Comparison of ENCODE assay signal across 32 cellular contexts in genomic region chr1:38240626-38241025, GRCh38.
"Had no signal": no experiment of that assay in that cellular context is flagged by ENCODE, and none has a peak within 500 bp of the region (broad histone marks: within the 10 kb centered on the region; RNA-seq: fewer than 3 reads in every experiment).

No MANE protein-coding gene starts in this region.

- DNase-seq: activated B cell treated with CpG ODN at 0.5 μM for 24 hours; activated CD4-positive, alpha-beta memory T cell treated with anti-CD3 and anti-CD28 coated beads for 36 hours; activated CD4-positive, alpha-beta T cell treated with anti-CD3 and anti-CD28 coated beads for 1 hour; activated CD4-positive, alpha-beta T cell treated with anti-CD3 and anti-CD28 coated beads for 36 hours; activated CD4-positive, alpha-beta T cell treated with anti-CD3 and anti-CD28 coated beads for 48 hours; activated CD4-positive, alpha-beta T cell treated with anti-CD3 and anti-CD28 coated beads, Interleukin-2, amount 10 ng/mL, durations not matched to agents 7 days and 5 days; activated CD4-positive, alpha-beta T cell treated with anti-CD3 and anti-CD28 coated beads, Interleukin-2, amount 50 U/mL, for 4 hours; activated CD8-positive, alpha-beta memory T cell treated with anti-CD3 and anti-CD28 coated beads, Interleukin-2, amount 50 U/mL, for 4 hours; activated CD8-positive, alpha-beta T cell treated with anti-CD3 and anti-CD28 coated beads for 36 hours; activated effector memory CD4-positive, alpha-beta T cell treated with anti-CD3 and anti-CD28 coated beads, Interleukin-2, amount 50 U/mL, for 16 hours; activated gamma-delta T cell treated with Interleukin-2 at 50 U/mL for 16 hours; activated naive CD4-positive, alpha-beta T cell; activated naive CD4-positive, alpha-beta T cell treated with anti-CD3 and anti-CD28 coated beads for 36 hours; activated naive CD4-positive, alpha-beta T cell treated with anti-CD3 and anti-CD28 coated beads, Interleukin-2, amount 50 U/mL, for 16 hours; activated naive CD8-positive, alpha-beta T cell treated with anti-CD3 and anti-CD28 coated beads for 36 hours; activated T-cell treated with anti-CD3 and anti-CD28 coated beads for 4 hours; activated T-cell treated with anti-CD3 and anti-CD28 coated beads, Interleukin-2, amount 50 U/mL, for 1 hour; activated T-cell treated with anti-CD3 and anti-CD28 coated beads, Interleukin-2, amount 50 U/mL, for 4 hours; activated T-cell treated with anti-CD3 and anti-CD28 coated beads, Interleukin-2, amount 50 U/mL, for 72 hours; adrenal gland; amygdala; anterior cingulate cortex; central memory CD4-positive, alpha-beta T cell; T-helper 2 cell; T-helper 9 cell had no signal

- H3K27me3 ChIP-seq: adrenal gland, ascending aorta had no signal

- H3K36me3 ChIP-seq: adrenal gland, ascending aorta had no signal

- FAIRE-seq: colon, TTC549 had no signal

- H3K4me3 ChIP-seq: adrenal gland, ascending aorta, coronary artery had no signal

- ATAC-seq: activated CD4-positive, alpha-beta T cell treated with anti-CD3 and anti-CD28 coated beads for 36 hours; activated CD8-positive, alpha-beta T cell treated with anti-CD3 and anti-CD28 coated beads for 36 hours; activated naive CD4-positive, alpha-beta T cell treated with anti-CD3 and anti-CD28 coated beads, Interleukin-2, amount 50 U/mL, for 72 hours; activated T-cell treated with anti-CD3 and anti-CD28 coated beads, Interleukin-2, amount 50 U/mL, for 4 hours; activated T-cell treated with anti-CD3 and anti-CD28 coated beads, Interleukin-2, amount 50 U/mL, for 72 hours; activated T-helper 17 cell treated with anti-CD3 and anti-CD28 coated beads, Interleukin-2, amount 50 U/mL, for 72 hours had no signal

- H3K27ac ChIP-seq: adrenal gland, ascending aorta, coronary artery, VCaP had no signal

- H3K9me3 ChIP-seq: adrenal gland, ascending aorta had no signal

- H3K4me1 ChIP-seq: adrenal gland, ascending aorta had no signal
